In genomic region chr17:29584452-29585079, GRCh38 we compare ENCODE assay signal across 9 cellular contexts. TPM values are rescaled to one million over a fixed set of nuclear protein-coding genes. Genes with fewer than 3 reads are reported as not detected.
DNase-seq lines count a peak whose midpoint lies in the region; ATAC-seq and TF ChIP-seq lines count a peak whose summit lies in the region.
"Had no signal": no experiment of that assay in that cellular context is flagged by ENCODE, and none has a peak within 500 bp of the region (broad histone marks: within the 10 kb centered on the region; RNA-seq: fewer than 3 reads in every experiment).

No MANE protein-coding gene starts in this region.

- H4K91ac ChIP-seq in neuronal stem cell (ENCODE audit: low read depth, low read length, poor library complexity) (no peak overlapping the region), trophoblast cell (ENCODE audit: low read depth, low read length) (no peak overlapping the region)

- H3K23ac ChIP-seq in neuronal stem cell (ENCODE audit: low read depth, low read length, poor library complexity) (no peak overlapping the region), trophoblast cell (ENCODE audit: low read length) (no peak overlapping the region)

- no CpG with 5 or more reads among the region's 12 CpGs for WGBS in neuronal stem cell (ENCODE audit: extremely low coverage in 2 of 2, insufficient read length in 2 of 2, insufficient replicate concordance in 1 of 2), 2 donors
- 82% methylated on average over 11 of the region's 12 CpGs for WGBS in hepatocyte (ENCODE audit: low lambda C conversion rate, missing lambda C conversion rate)
- no CpG with 5 or more reads among the region's 12 CpGs for WGBS in trophoblast cell (ENCODE audit: extremely low coverage, insufficient coverage, insufficient read length)

- H3K9me3 ChIP-seq in CD4-positive, alpha-beta T cell (ENCODE audit: control insufficient read depth, low read length) = no peaks in the 10 kb centered on the region
- H3K9me3 ChIP-seq in neuronal stem cell (replicated peaks in 1 of 2; ENCODE audit: control insufficient read depth in 2 of 2, insufficient read depth in 1 of 2, low read depth in 1 of 2, low read length in 2 of 2) (no peaks in the 10 kb centered on the region), hepatocyte (ENCODE audit: low read depth) (no peaks in the 10 kb centered on the region), trophoblast cell (ENCODE audit: insufficient read depth, low read depth, low read length) (no peaks in the 10 kb centered on the region)
- H3K9me3 ChIP-seq: adrenal gland had no signal

- H3K4me3 ChIP-seq in neuronal stem cell (ENCODE audit: low read length in 2 of 2) (no peak overlapping the region), hepatocyte (no peak overlapping the region), trophoblast cell (ENCODE audit: low read depth, low read length) (no peak overlapping the region)

- no peaks in the 10 kb centered on the region for H3K9me2 ChIP-seq in hepatocyte (replicated peaks; ENCODE audit: insufficient read depth)

- TF ChIP-seq CTCF in CD4-positive, alpha-beta T cell (IDR thresholded peaks at IDR 0.05) = no peak
- TF ChIP-seq CTCF in RWPE1 (conservative IDR thresholded peaks at IDR 0.05; ENCODE audit: low read depth) (no peak), endothelial cell (IDR thresholded peaks at IDR 0.05; ENCODE audit: unreplicated experiment) (no peak), hepatocyte (IDR thresholded peaks at IDR 0.05; ENCODE audit: poor library complexity) (no peak)

- POLR2A ChIA-PET in CD4-positive, alpha-beta T cell (lab: Charles Lee) = interaction anchor here (0.6 to 1.5 kb wide), 2 partner anchors 31 to 347 kb away, joined by 3 read pairs; no protein-coding TSS in a partner anchor
- POLR2A ChIA-PET in RWPE1 (lab: Yijun Ruan, JAX; ENCODE audit: low non-redundant PET) = no interaction called here

- H3K9me3 Mint-ChIP-seq in CD4-positive, alpha-beta T cell = no peaks in the 10 kb centered on the region
- H3K9me3 Mint-ChIP-seq in endothelial cell (ENCODE audit: unreplicated experiment) = no peaks in the 10 kb centered on the region

- H3K27ac Mint-ChIP-seq in CD4-positive, alpha-beta T cell = peak overlapping the region; percentile 45
- H3K27ac Mint-ChIP-seq in endothelial cell (ENCODE audit: unreplicated experiment) = peak overlapping the region; percentile 88

- H2BK120ac ChIP-seq in neuronal stem cell (ENCODE audit: low read depth, low read length) (peak overlapping the region; percentile 50), trophoblast cell (ENCODE audit: insufficient read depth, low read length, poor library complexity) (no peak overlapping the region)

- H2AK5ac ChIP-seq in neuronal stem cell (ENCODE audit: low read depth, low read length) = peak overlapping the region; percentile 58
- no peak overlapping the region for H2AK5ac ChIP-seq in trophoblast cell (ENCODE audit: low read length)

- H3K4me3 Mint-ChIP-seq in CD4-positive, alpha-beta T cell = peak overlapping the region; percentile 45
- H3K4me3 Mint-ChIP-seq in endothelial cell (ENCODE audit: unreplicated experiment) = peak overlapping the region; percentile 51

- H3K27me3 Mint-ChIP-seq in CD4-positive, alpha-beta T cell = no peaks in the 10 kb centered on the region
- peaks cover 15% of the 10 kb centered on the region for H3K27me3 Mint-ChIP-seq in endothelial cell (ENCODE audit: unreplicated experiment)

- no peak for DNase-seq in CD4-positive, alpha-beta T cell
- DNase-seq in RWPE1 (ENCODE audit: low spot score) (no peak), endothelial cell (ENCODE audit: low spot score) (no peak), neuronal stem cell (ENCODE audit: low spot score) (no peak), mesenteric fat pad (ENCODE audit: low spot score) (no peak), hepatocyte (ENCODE audit: low spot score) (no peak), trophoblast cell (no peak)
- no peak for DNase-seq in stimulated activated CD4-positive, alpha-beta T cell treated with anti-CD3 and anti-CD28 coated beads, Interleukin-4, amount 100 ng/mL, for 4 hours

- CTCF ChIA-PET in CD4-positive, alpha-beta T cell (lab: Charles Lee) = interaction anchor here (0.8 to 1.3 kb wide), 2 partner anchors 9 to 29 kb away, joined by 3 to 4 read pairs; no protein-coding TSS in a partner anchor
- CTCF ChIA-PET in RWPE1 (lab: Yijun Ruan, JAX) = interaction anchor here (1.6 kb wide), 1 partner anchor 10 kb away, joined by 5 read pairs; no protein-coding TSS in a partner anchor

- H3K36me3 Mint-ChIP-seq in CD4-positive, alpha-beta T cell (ENCODE audit: low read depth) = peaks cover 22% of the 10 kb centered on the region
- peaks cover 18% of the 10 kb centered on the region for H3K36me3 Mint-ChIP-seq in endothelial cell (ENCODE audit: low read depth, unreplicated experiment)

- H3K79me1 ChIP-seq in neuronal stem cell (ENCODE audit: low read depth, low read length) = peaks cover 17% of the 10 kb centered on the region
- H3K79me1 ChIP-seq in trophoblast cell (ENCODE audit: low read length) = peaks cover 2% of the 10 kb centered on the region

- no peak overlapping the region for H4K12ac ChIP-seq in trophoblast cell (ENCODE audit: low read depth, low read length)

- H3K27ac ChIP-seq in CD4-positive, alpha-beta T cell (ENCODE audit: low read depth, low read length) = no peak overlapping the region
- H3K27ac ChIP-seq in RWPE1 = peak overlapping the region; percentile 99
- peak overlapping the region; percentile 20 for H3K27ac ChIP-seq in neuronal stem cell (replicated peaks; ENCODE audit: low read length)
- no peak overlapping the region for H3K27ac ChIP-seq in hepatocyte
- H3K27ac ChIP-seq in trophoblast cell (ENCODE audit: low read depth, low read length) = no peak overlapping the region

- intact Hi-C loops in CD4-positive, alpha-beta T cell (cut with DNase I, micrococcal nuclease) = loop anchor here in 1 of 2 experiments (5.0 to 10.0 kb wide), 5 partner anchors 178 to 840 kb away; partner anchors contain the start of genes PHF12, SSH2 and TRAF4

- H2BK12ac ChIP-seq in neuronal stem cell (ENCODE audit: low read length) = no peak overlapping the region
- H2BK12ac ChIP-seq in trophoblast cell (ENCODE audit: low read length) = no peak overlapping the region

- H2AFZ ChIP-seq in neuronal stem cell (ENCODE audit: low read length) (no peak overlapping the region), hepatocyte (no peak overlapping the region), trophoblast cell (ENCODE audit: insufficient read depth, low read length, poor library complexity) (no peak overlapping the region)

- H2BK5ac ChIP-seq in neuronal stem cell (ENCODE audit: low read length) = peak overlapping the region; percentile 72
- H2BK5ac ChIP-seq in trophoblast cell (ENCODE audit: low read depth, low read length, poor library complexity) = no peak overlapping the region

- H3K9ac ChIP-seq in neuronal stem cell (ENCODE audit: low read depth, low read length, poor library complexity) (no peak overlapping the region), trophoblast cell (ENCODE audit: low read length) (no peak overlapping the region)

- H3K4me2 ChIP-seq in neuronal stem cell (ENCODE audit: insufficient read depth, low read length, poor library complexity, severe bottlenecking) = no peak overlapping the region
- H3K4me2 ChIP-seq in hepatocyte = no peak overlapping the region
- no peak overlapping the region for H3K4me2 ChIP-seq in trophoblast cell (ENCODE audit: low read length)

- H4K20me1 ChIP-seq in hepatocyte (ENCODE audit: insufficient read depth, poor library complexity, severe bottlenecking) = peaks cover 43% of the 10 kb centered on the region

- peak overlapping the region; percentile 41 for H3K18ac ChIP-seq in neuronal stem cell (ENCODE audit: low read length)
- no peak overlapping the region for H3K18ac ChIP-seq in trophoblast cell (ENCODE audit: low read length)

- no peak overlapping the region for H3K4ac ChIP-seq in neuronal stem cell (ENCODE audit: low read length)
- H3K4ac ChIP-seq in trophoblast cell (ENCODE audit: low read depth, low read length) = no peak overlapping the region

- peaks cover 59% of the 10 kb centered on the region for H3K4me1 Mint-ChIP-seq in CD4-positive, alpha-beta T cell (ENCODE audit: low read depth)
- peaks cover 38% of the 10 kb centered on the region for H3K4me1 Mint-ChIP-seq in endothelial cell (ENCODE audit: unreplicated experiment)

- H3K4me1 ChIP-seq in neuronal stem cell (ENCODE audit: control insufficient read depth in 2 of 2, insufficient read depth in 1 of 2, low read depth in 1 of 2, low read length in 2 of 2) (peaks cover 20 to 34% of the 10 kb centered on the region in 2 donors), hepatocyte (ENCODE audit: insufficient read depth) (peaks cover 10% of the 10 kb centered on the region), trophoblast cell (ENCODE audit: control insufficient read depth in 1 of 2, insufficient read depth in 2 of 2, low read length in 2 of 2) (peaks cover 11 to 16% of the 10 kb centered on the region in 2 experiments)

- H3K36me3 ChIP-seq in neuronal stem cell (replicated peaks in 1 of 2; ENCODE audit: control insufficient read depth in 2 of 2, insufficient read depth in 2 of 2, low read length in 2 of 2) (peaks cover 24 to 40% of the 10 kb centered on the region in 2 donors), hepatocyte (replicated peaks; ENCODE audit: insufficient read depth, low read depth) (no peaks in the 10 kb centered on the region), trophoblast cell (ENCODE audit: control insufficient read depth in 1 of 2, insufficient read depth in 2 of 2, low read length in 2 of 2) (peaks cover 24 to 31% of the 10 kb centered on the region in 2 experiments)

- H3K14ac ChIP-seq in neuronal stem cell (ENCODE audit: low read length) (peak overlapping the region; percentile 25), trophoblast cell (ENCODE audit: low read length) (no peak overlapping the region)

- no peak overlapping the region for H4K8ac ChIP-seq in neuronal stem cell (ENCODE audit: low read depth, low read length)
- H4K8ac ChIP-seq in trophoblast cell (ENCODE audit: low read depth, low read length) = no peak overlapping the region

- ATAC-seq in CD4-positive, alpha-beta T cell (ENCODE audit: poor library complexity) = no peak

- H3K27me3 ChIP-seq in CD4-positive, alpha-beta T cell (ENCODE audit: control insufficient read depth, insufficient read depth, low read length) = no peaks in the 10 kb centered on the region
- H3K27me3 ChIP-seq in neuronal stem cell (ENCODE audit: control insufficient read depth in 3 of 3, insufficient read depth in 3 of 3, low read depth in 1 of 3, low read length in 3 of 3) (no peaks in the 10 kb centered on the region), hepatocyte (no peaks in the 10 kb centered on the region), trophoblast cell (ENCODE audit: insufficient read depth, low read length) (no peaks in the 10 kb centered on the region)
- H3K27me3 ChIP-seq: adrenal gland had no signal

- H3K79me2 ChIP-seq in hepatocyte (peaks cover 55% of the 10 kb centered on the region), trophoblast cell (ENCODE audit: control insufficient read depth, insufficient read depth, low read length, poor library complexity) (peaks cover 8% of the 10 kb centered on the region)

- H2BK15ac ChIP-seq in neuronal stem cell (ENCODE audit: low read length) = peak overlapping the region; percentile 38

RNA-seq across cellular contexts. Expression of gene GIT1, which starts 4.9 kb away (rescaled TPM):
- total RNA-seq in CD4-positive, alpha-beta T cell = 10 to 100 TPM; 35.8 to 36.7 TPM
- total RNA-seq in endothelial cell (ENCODE audit: unreplicated experiment) (116 TPM), mesenteric fat pad (47.7 TPM), hepatocyte (18.6 and 20.0 TPM in 2 replicates)
- 63.2 TPM for polyA plus RNA-seq in neuronal stem cell (2013, experiment 1 of 2)
- polyA plus RNA-seq in neuronal stem cell (2013, experiment 2 of 2) = 65.1 TPM
- 35.2 and 46.3 TPM in 2 replicates for polyA plus RNA-seq in hepatocyte
- polyA plus RNA-seq in trophoblast cell (2013) = 33.6 and 35.0 TPM in 2 replicates

RNA-seq across cellular contexts. Expression of gene ANKRD13B, which starts 8.4 kb away (rescaled TPM):
- 1 to 10 TPM; 2.1 to 3.0 TPM for total RNA-seq in CD4-positive, alpha-beta T cell
- total RNA-seq in endothelial cell (ENCODE audit: unreplicated experiment) = 7.6 TPM
- 24.5 TPM for polyA plus RNA-seq in neuronal stem cell (2013, experiment 1 of 2)
- 23.7 TPM for polyA plus RNA-seq in neuronal stem cell (2013, experiment 2 of 2)
- total RNA-seq in mesenteric fat pad = 11.5 TPM
- total RNA-seq in hepatocyte = 3.5 and 5.1 TPM in 2 replicates
- polyA plus RNA-seq in hepatocyte = 7.2 and 11.6 TPM in 2 replicates
- polyA plus RNA-seq in trophoblast cell (2013) = 1.6 and 1.9 TPM in 2 replicates

RNA-seq across cellular contexts. Expression of gene TP53I13, which starts 16.1 kb away (rescaled TPM):
- total RNA-seq in CD4-positive, alpha-beta T cell = 10 to 100 TPM; 45.8 to 47.7 TPM
- total RNA-seq in endothelial cell (ENCODE audit: unreplicated experiment) (15.7 TPM), mesenteric fat pad (75.2 TPM), hepatocyte (43.4 and 52.9 TPM in 2 replicates)
- 32.2 TPM for polyA plus RNA-seq in neuronal stem cell (2013, experiment 1 of 2)
- polyA plus RNA-seq in neuronal stem cell (2013, experiment 2 of 2) = 30.4 TPM
- 92.9 and 94.2 TPM in 2 replicates for polyA plus RNA-seq in hepatocyte
- polyA plus RNA-seq in trophoblast cell (2013) = 17.1 and 19.5 TPM in 2 replicates

RNA-seq across cellular contexts. Expression of gene ABHD15, which starts 17.7 kb away (rescaled TPM):
- 1 to 10 TPM; 4.1 to 4.9 TPM for total RNA-seq in CD4-positive, alpha-beta T cell
- total RNA-seq in endothelial cell (ENCODE audit: unreplicated experiment) = 1.7 TPM
- polyA plus RNA-seq in neuronal stem cell (2013, experiment 1 of 2) = 2.6 TPM
- polyA plus RNA-seq in neuronal stem cell (2013, experiment 2 of 2) = 2.5 TPM
- total RNA-seq in mesenteric fat pad = 38.3 TPM
- 16.8 and 19.2 TPM in 2 replicates for total RNA-seq in hepatocyte
- 11.0 and 11.8 TPM in 2 replicates for polyA plus RNA-seq in hepatocyte
- polyA plus RNA-seq in trophoblast cell (2013) = 2.3 and 2.8 TPM in 2 replicates

RNA-seq across cellular contexts. Expression of gene CORO6, which starts 38.1 kb away (rescaled TPM):
- total RNA-seq in CD4-positive, alpha-beta T cell = 1 to 10 TPM; 2.8 to 3.3 TPM
- total RNA-seq in endothelial cell (ENCODE audit: unreplicated experiment) (13.0 TPM), mesenteric fat pad (7.1 TPM), hepatocyte (0.83 and 1.5 TPM in 2 replicates)
- 5.2 TPM for polyA plus RNA-seq in neuronal stem cell (2013, experiment 1 of 2)
- polyA plus RNA-seq in neuronal stem cell (2013, experiment 2 of 2) = 5.5 TPM
- 1.9 and 3.4 TPM in 2 replicates for polyA plus RNA-seq in hepatocyte
- polyA plus RNA-seq in trophoblast cell (2013) = 10.5 and 11.5 TPM in 2 replicates

Comparison
In these comparisons a context has a peak if more than half of its experiments do, and no peak if none do; other contexts are left out.
1. H3K27ac ChIP-seq: peak in RWPE1 (single experiment) and neuronal stem cell (single experiment); none in CD4-positive, alpha-beta T cell (single experiment), hepatocyte (single experiment) and trophoblast cell (single experiment).